In genomic region chr1:62103880-62104279, GRCh38 we compare ENCODE assay signal across 25 cellular contexts.
"Had no signal": no experiment of that assay in that cellular context is flagged by ENCODE, and none has a peak within 500 bp of the region (broad histone marks: within the 10 kb centered on the region; RNA-seq: fewer than 3 reads in every experiment).

No MANE protein-coding gene starts in this region.

- H3K27ac ChIP-seq: ascending aorta, body of pancreas, PC-9 had no signal

- ATAC-seq: activated naive CD4-positive, alpha-beta T cell treated with anti-CD3 and anti-CD28 coated beads, Interleukin-2, amount 50 U/mL, for 72 hours; activated naive CD8-positive, alpha-beta T cell treated with anti-CD3 and anti-CD28 coated beads, Interleukin-2, amount 50 U/mL, for 24 hours; activated T-cell treated with anti-CD3 and anti-CD28 coated beads, Interleukin-2, amount 50 U/mL, for 4 hours; body of pancreas; T-helper 17 cell had no signal

- H3K27ac Mint-ChIP-seq: activated B cell treated with CpG ODN at 0.5 μM for 24 hours; activated CD4-positive, alpha-beta memory T cell treated with anti-CD3 and anti-CD28 coated beads for 36 hours; activated CD4-positive, alpha-beta T cell treated with anti-CD3 and anti-CD28 coated beads, Interleukin-2, amount 10 ng/mL, durations not matched to agents 24 days and 14 days; activated naive CD4-positive, alpha-beta T cell treated with anti-CD3 and anti-CD28 coated beads, Interleukin-2, amount 50 U/mL, for 72 hours; activated naive CD8-positive, alpha-beta T cell treated with anti-CD3 and anti-CD28 coated beads, Interleukin-2, amount 50 U/mL, for 24 hours; T-helper 17 cell had no signal

- H3K4me1 ChIP-seq: ascending aorta, body of pancreas had no signal

- H2AFZ ChIP-seq: PC-9 had no signal

- H3K9me3 Mint-ChIP-seq: activated B cell treated with CpG ODN at 0.5 μM for 24 hours; activated CD4-positive, alpha-beta T cell treated with anti-CD3 and anti-CD28 coated beads, Interleukin-2, amount 10 ng/mL, durations not matched to agents 24 days and 14 days; activated naive CD4-positive, alpha-beta T cell treated with anti-CD3 and anti-CD28 coated beads, Interleukin-2, amount 50 U/mL, for 72 hours had no signal

- H3K27me3 Mint-ChIP-seq: activated B cell treated with CpG ODN at 0.5 μM for 24 hours; activated CD4-positive, alpha-beta memory T cell treated with anti-CD3 and anti-CD28 coated beads for 36 hours; activated CD4-positive, alpha-beta T cell treated with anti-CD3 and anti-CD28 coated beads, Interleukin-2, amount 10 ng/mL, durations not matched to agents 24 days and 14 days; activated naive CD8-positive, alpha-beta T cell treated with anti-CD3 and anti-CD28 coated beads, Interleukin-2, amount 50 U/mL, for 24 hours; T-helper 17 cell had no signal

- H3K4me2 ChIP-seq: PC-9 had no signal

- FAIRE-seq: bronchial epithelial cell had no signal

- H3K4me3 Mint-ChIP-seq: activated B cell treated with CpG ODN at 0.5 μM for 24 hours; activated CD4-positive, alpha-beta memory T cell treated with anti-CD3 and anti-CD28 coated beads for 36 hours; activated CD4-positive, alpha-beta T cell treated with anti-CD3 and anti-CD28 coated beads, Interleukin-2, amount 10 ng/mL, durations not matched to agents 24 days and 14 days; activated naive CD8-positive, alpha-beta T cell treated with anti-CD3 and anti-CD28 coated beads, Interleukin-2, amount 50 U/mL, for 24 hours; activated T-cell treated with anti-CD3 and anti-CD28 coated beads, Interleukin-2, amount 50 U/mL, for 4 hours; T-helper 17 cell had no signal

- H3K9me3 ChIP-seq: ascending aorta, body of pancreas had no signal

- H3K27me3 ChIP-seq: ascending aorta, body of pancreas had no signal

- H3K36me3 ChIP-seq: ascending aorta had no signal

- DNase-seq: activated B cell treated with CpG ODN at 0.5 μM for 24 hours; activated CD4-positive, alpha-beta memory T cell treated with anti-CD3 and anti-CD28 coated beads for 36 hours; activated CD4-positive, alpha-beta T cell treated with anti-CD3 and anti-CD28 coated beads for 1 hour; activated CD4-positive, alpha-beta T cell treated with anti-CD3 and anti-CD28 coated beads, Interleukin-2, amount 10 ng/mL, durations not matched to agents 24 days and 14 days; activated CD8-positive, alpha-beta memory T cell treated with anti-CD3 and anti-CD28 coated beads for 24 hours; activated effector memory CD4-positive, alpha-beta T cell treated with anti-CD3 and anti-CD28 coated beads, Interleukin-2, amount 50 U/mL, for 16 hours; activated naive CD4-positive, alpha-beta T cell treated with Interleukin-2 at 50 U/mL for 16 hours; activated naive CD8-positive, alpha-beta T cell treated with anti-CD3 and anti-CD28 coated beads, Interleukin-2, amount 50 U/mL, for 24 hours; activated T-cell treated with anti-CD3 and anti-CD28 coated beads, Interleukin-2, amount 50 U/mL, for 4 hours; amniotic stem cell; body of pancreas; central memory CD4-positive, alpha-beta T cell; MM.1S; NCI-H1105; NCI-H1436; NCI-H1694 treated with DMSO at 0.1 percent for 48 hours; NCI-H2029 treated with DMSO at 0.1 percent for 48 hours; NCI-H524; PC-9; SHP77 treated with DMSO at 0.1 percent for 48 hours; T-helper 17 cell; T-helper 9 cell had no signal

- H3K4me3 ChIP-seq: ascending aorta, body of pancreas, PC-9 had no signal

- H3K4me1 Mint-ChIP-seq: activated B cell treated with CpG ODN at 0.5 μM for 24 hours; activated CD4-positive, alpha-beta T cell treated with anti-CD3 and anti-CD28 coated beads, Interleukin-2, amount 10 ng/mL, durations not matched to agents 24 days and 14 days; activated naive CD8-positive, alpha-beta T cell treated with anti-CD3 and anti-CD28 coated beads, Interleukin-2, amount 50 U/mL, for 24 hours; T-helper 17 cell had no signal
